ENCODE assay signal across 11 cellular contexts in the genomic region with DNA sequence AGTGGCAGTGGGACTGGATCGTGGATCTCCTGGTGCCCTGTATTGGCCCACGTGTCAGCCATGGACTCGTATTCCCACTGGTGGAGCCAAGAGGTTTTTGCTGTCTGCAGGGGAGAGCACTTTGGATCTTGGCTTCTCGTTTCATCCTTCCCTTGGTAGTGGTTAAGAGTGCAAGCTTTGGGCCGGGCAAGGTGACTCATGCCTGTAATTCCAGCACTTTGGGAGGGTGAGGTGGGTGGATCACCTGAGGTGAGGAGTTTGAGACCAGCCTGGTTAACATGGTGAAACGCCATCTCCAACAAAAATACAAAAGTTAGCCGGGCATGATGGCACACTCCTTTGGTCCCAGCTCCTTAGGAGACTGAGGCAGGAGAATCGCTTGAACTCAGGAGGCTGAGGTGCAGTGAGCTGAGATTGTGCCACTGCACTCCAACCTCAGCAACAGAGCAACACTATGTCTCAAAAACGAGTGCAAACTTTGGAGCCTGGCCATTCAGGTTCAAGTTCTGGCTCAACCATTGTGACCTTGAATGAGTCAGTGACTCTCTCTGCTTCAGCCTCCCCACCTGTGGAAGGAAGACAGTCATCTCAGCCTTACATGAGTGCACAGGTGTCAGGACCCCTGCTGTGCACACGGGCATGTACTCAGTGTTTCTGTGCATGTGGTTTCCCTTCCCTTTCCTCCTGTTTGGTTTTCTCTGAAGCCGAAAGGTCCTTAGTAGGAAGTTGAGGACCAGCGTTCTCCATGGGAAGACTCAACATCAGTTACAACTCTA. TPM values are rescaled to one million over a fixed set of nuclear protein-coding genes. Genes with fewer than 3 reads are reported as not detected.
DNase-seq lines count a peak whose midpoint lies in the region; ATAC-seq, FAIRE-seq and TF ChIP-seq lines count a peak whose summit lies in the region.
"Had no signal": no experiment of that assay in that cellular context is flagged by ENCODE, and none has a peak within 500 bp of the region (broad histone marks: within the 10 kb centered on the region; RNA-seq: fewer than 3 reads in every experiment).

No MANE protein-coding gene starts in this region.

- no peaks in the 10 kb centered on the region for H3K9me3 Mint-ChIP-seq in effector memory CD8-positive, alpha-beta T cell
- no peaks in the 10 kb centered on the region for H3K9me3 Mint-ChIP-seq in activated T-cell treated with anti-CD3 and anti-CD28 coated beads, Interleukin-2, amount 50 U/mL, for 4 hours

- H3K27ac ChIP-seq in left lung, result peak overlapping the region in 1 of 2 donors; percentile 71

- peak; percentile 97 for FAIRE-seq in GM18507 (lab: Jason Lieb, UNC)

- peak; percentile 73 for ATAC-seq in GM21390 (IDR thresholded peaks at IDR 0.05; ENCODE audit: unreplicated experiment)
- ATAC-seq in HG03159 (IDR thresholded peaks at IDR 0.05; ENCODE audit: unreplicated experiment), result peak; percentile 75
- no peak for ATAC-seq in effector memory CD8-positive, alpha-beta T cell (replicated peaks)
- ATAC-seq in left lung, result no peak
- ATAC-seq in activated T-cell treated with anti-CD3 and anti-CD28 coated beads, Interleukin-2, amount 50 U/mL, for 4 hours, result no peak

- peaks cover 10% of the 10 kb centered on the region for H3K36me3 Mint-ChIP-seq in effector memory CD8-positive, alpha-beta T cell (ENCODE audit: insufficient read depth)
- no peaks in the 10 kb centered on the region for H3K36me3 Mint-ChIP-seq in activated T-cell treated with anti-CD3 and anti-CD28 coated beads, Interleukin-2, amount 50 U/mL, for 4 hours (ENCODE audit: insufficient read depth)

- DNase-seq in GM18507 (ENCODE audit: extremely low spot score, insufficient read length, low read depth), result no peak
- DNase-seq in effector memory CD8-positive, alpha-beta T cell, result no peak
- no peak for DNase-seq in left lung
- DNase-seq in activated T-cell treated with anti-CD3 and anti-CD28 coated beads, Interleukin-2, amount 50 U/mL, for 4 hours, result no peak
- DNase-seq in activated gamma-delta T cell treated with Interleukin-2 at 50 U/mL for 16 hours, result no peak
- no peak for DNase-seq in NCI-H2171 (lab: John Stamatoyannopoulos, UW)
- DNase-seq: EL, nucleus accumbens, SK-N-SH had no signal

- peak overlapping the region; percentile 72 to 89 for H3K27ac Mint-ChIP-seq in effector memory CD8-positive, alpha-beta T cell

- H3K27me3 ChIP-seq in left lung, result no peaks in the 10 kb centered on the region

- TF ChIP-seq CTCF in left lung (IDR thresholded peaks at IDR 0.05), result no peak

- no peaks in the 10 kb centered on the region for H3K9me3 ChIP-seq in left lung
- H3K9me3 ChIP-seq: SK-N-SH had no signal

- peaks cover 0 to 31% of the 10 kb centered on the region in 2 donors for H3K4me1 ChIP-seq in left lung

- no peaks in the 10 kb centered on the region for H3K27me3 Mint-ChIP-seq in effector memory CD8-positive, alpha-beta T cell
- peaks cover 4% of the 10 kb centered on the region for H3K27me3 Mint-ChIP-seq in activated T-cell treated with anti-CD3 and anti-CD28 coated beads, Interleukin-2, amount 50 U/mL, for 4 hours (ENCODE audit: low read depth)

- peaks cover 37 to 57% of the 10 kb centered on the region in 2 donors for H3K4me1 Mint-ChIP-seq in effector memory CD8-positive, alpha-beta T cell (ENCODE audit: low read depth in 2 of 2)
- peaks cover 25% of the 10 kb centered on the region for H3K4me1 Mint-ChIP-seq in activated T-cell treated with anti-CD3 and anti-CD28 coated beads, Interleukin-2, amount 50 U/mL, for 4 hours (ENCODE audit: low read depth)

- intact Hi-C loops in left lung (cut with DNase I), result no loop called here

- no peak overlapping the region for H3K4me3 ChIP-seq in left lung

- peak overlapping the region in 1 of 2 donors; percentile 35 for H3K4me3 Mint-ChIP-seq in effector memory CD8-positive, alpha-beta T cell
- H3K4me3 Mint-ChIP-seq in activated T-cell treated with anti-CD3 and anti-CD28 coated beads, Interleukin-2, amount 50 U/mL, for 4 hours, result no peak overlapping the region

- no peaks in the 10 kb centered on the region for H3K36me3 ChIP-seq in left lung

RNA-seq across cellular contexts. Expression of gene PLCG2, which starts 57.4 kb away (rescaled TPM):
- 10 to 100 TPM; 22.5 to 48.7 TPM for total RNA-seq in left lung
- total RNA-seq in activated T-cell treated with anti-CD3 and anti-CD28 coated beads, Interleukin-2, amount 50 U/mL, for 4 hours, result 1 to 10 TPM; 2.6 to 3.4 (median 2.7) TPM

Comparison
In these comparisons a context has a peak if more than half of its experiments do, and no peak if none do; other contexts are left out.
1. ATAC-seq: peak in GM21390 (single experiment) and HG03159 (single experiment); none in effector memory CD8-positive, alpha-beta T cell (single experiment), left lung (single experiment) and activated T-cell treated with anti-CD3 and anti-CD28 coated beads, Interleukin-2, amount 50 U/mL, for 4 hours (0 of 2).
2. RNA of gene PLCG2, which starts 57.4 kb away (total RNA-seq): 22.5 to 48.7 TPM in left lung; 2.6 to 3.4 TPM in activated T-cell treated with anti-CD3 and anti-CD28 coated beads, Interleukin-2, amount 50 U/mL, for 4 hours; every median in the first group is over 4 times any median in the second.